13 cellular contexts compared by ENCODE assay signal in the genomic region with DNA sequence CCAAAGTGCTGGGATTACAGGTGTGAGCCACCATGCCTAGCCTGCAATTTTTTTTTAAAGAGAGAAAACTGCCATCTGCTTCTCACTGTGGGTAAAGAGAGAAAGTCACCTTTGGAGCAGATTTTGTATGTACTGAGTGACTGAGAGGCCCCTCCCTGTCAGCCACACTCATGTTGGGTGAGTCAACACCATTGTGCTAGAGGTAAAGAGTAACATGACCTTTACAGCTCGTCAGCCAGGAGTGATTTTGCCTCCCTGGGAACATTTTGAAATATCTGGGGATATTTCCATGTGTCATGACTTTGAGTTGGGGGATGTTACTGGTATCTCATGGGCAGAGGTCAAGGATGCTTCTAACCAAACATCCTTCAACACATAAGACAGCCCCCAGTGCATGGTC.
A peak's percentile ranks its signal among the peaks of the same experiment; 100 is the strongest.
DNase-seq lines count a peak whose midpoint lies in the region; ATAC-seq, FAIRE-seq and TF ChIP-seq lines count a peak whose summit lies in the region.
"Had no signal": no experiment of that assay in that cellular context is flagged by ENCODE, and none has a peak within 500 bp of the region (broad histone marks: within the 10 kb centered on the region; RNA-seq: fewer than 3 reads in every experiment).

No MANE protein-coding gene starts in this region.

- no peaks in the 10 kb centered on the region for H3K36me3 ChIP-seq in heart left ventricle
- no peaks in the 10 kb centered on the region for H3K36me3 ChIP-seq in adrenal gland (replicated peaks in 1 of 2)
- H3K36me3 ChIP-seq: Peyer's patch had no signal

- DNase-seq in A549 (ENCODE audit: low read depth in 1 of 2, low spot score in 1 of 2) (peak; percentile 45 to 86), HT1080 (ENCODE audit: low read depth) (peak; percentile 52), RPMI7951 (ENCODE audit: low read depth) (peak; percentile 8), kidney tubule cell (ENCODE audit: low spot score) (peak; percentile 86), COLO829 (ENCODE audit: low spot score) (no peak), NCI-H82 (lab: John Stamatoyannopoulos, UW) (no peak), heart left ventricle (no peak), adrenal gland (no peak)
- DNase-seq: activated CD4-positive, alpha-beta T cell treated with anti-CD3 and anti-CD28 coated beads, Interleukin-2, amount 10 ng/mL, durations not matched to agents 7 days and 5 days; activated T-cell treated with anti-CD3 and anti-CD28 coated beads, Interleukin-2, amount 50 U/mL, for 72 hours; Karpas-422; Peyer's patch had no signal

- no peak for TF ChIP-seq RAD21 in A549 (conservative IDR thresholded peaks at IDR 0.05 in 1 of 2, IDR thresholded peaks at IDR 0.05 in 1 of 2)

- TF ChIP-seq POLR2A in A549 (IDR thresholded peaks at IDR 0.05; ENCODE audit: low read length): no peak
- no peak for TF ChIP-seq POLR2A in heart left ventricle (IDR thresholded peaks at IDR 0.05)
- no peak for TF ChIP-seq POLR2A in adrenal gland (IDR thresholded peaks at IDR 0.05)

- TF ChIP-seq CTCF in A549 (IDR thresholded peaks at IDR 0.05): no peak
- no peak for TF ChIP-seq CTCF in heart left ventricle (IDR thresholded peaks at IDR 0.05)
- no peak for TF ChIP-seq CTCF in adrenal gland (IDR thresholded peaks at IDR 0.05)

- CTCF ChIA-PET in A549 (lab: Yijun Ruan, JAX): interaction anchor here (0.9 to 19.1 kb wide), 5 partner anchors 15 to 640 kb away, joined by 3 to 287 read pairs (median 6); no protein-coding TSS in a partner anchor

- ATAC-seq in A549: peak; percentile 67 to 80
- no peak for ATAC-seq in heart left ventricle

- no peak for FAIRE-seq in A549 (lab: Jason Lieb, UNC)
- FAIRE-seq: astrocyte had no signal

- H3K9me3 ChIP-seq in A549 (0 out of 3 replicates have a peak, but pooled peaks cover 3% of the 10 kb centered on the region), heart left ventricle (peaks cover 0 to 8% (median 0%) of the 10 kb centered on the region in 12 donors), adrenal gland (replicated peaks in 1 of 3) (no peaks in the 10 kb centered on the region)
- H3K9me3 ChIP-seq: Peyer's patch had no signal

- no peak overlapping the region for H3K4me3 ChIP-seq in A549
- H3K4me3 ChIP-seq in heart left ventricle: no peak overlapping the region
- H3K4me3 ChIP-seq in adrenal gland: no peak overlapping the region
- H3K4me3 ChIP-seq: Peyer's patch had no signal

- 0% methylated on average over 1 of the region's 1 CpG for WGBS in A549 (ENCODE audit: missing lambda C conversion rate)
- WGBS in heart left ventricle, 4 donors: 40 to 45% (median 42%) methylated on average over 1 of the region's 1 CpG
- WGBS in adrenal gland, 4 donors: 10 to 22% (median 19%) methylated on average over 1 of the region's 1 CpG; no CpG with 5 or more reads in 1 of the 4 donors

- intact Hi-C loops in heart left ventricle (cut with DNase I): loop anchor here in 1 of 10 donors (5.0 kb wide), 1 partner anchor 641 kb away; no protein-coding TSS in a partner anchor
- intact Hi-C loops in adrenal gland (cut with DNase I): no loop called here

- POLR2A ChIA-PET in A549 (lab: Yijun Ruan, JAX): no interaction called here

- peak; percentile 43 to 66; a peak in 2 of 5 replicates for TF ChIP-seq EP300 in A549 (IDR thresholded peaks at IDR 0.05)

- peaks cover 0 to 24% (median 0%) of the 10 kb centered on the region in 9 donors for H3K27me3 ChIP-seq in heart left ventricle
- H3K27me3 ChIP-seq in adrenal gland: no peaks in the 10 kb centered on the region
- H3K27me3 ChIP-seq: Peyer's patch had no signal

- H3K4me2 ChIP-seq in A549: peak overlapping the region; percentile 47

- H3K4me1 ChIP-seq in A549 (peaks cover 29% of the 10 kb centered on the region), heart left ventricle (no peaks in the 10 kb centered on the region), adrenal gland (replicated peaks in 1 of 2) (no peaks in the 10 kb centered on the region)
- H3K4me1 ChIP-seq: Peyer's patch had no signal

- H3K27ac ChIP-seq in A549 (peak overlapping the region; percentile 76 to 79), heart left ventricle (no peak overlapping the region), adrenal gland (no peak overlapping the region)
- H3K27ac ChIP-seq: Peyer's patch had no signal

TF ChIP-seq in A549, 52 proteins besides CTCF, POLR2A, EP300 and RAD21 (continues in another document):
- TF ChIP-seq MYC (IDR thresholded peaks at IDR 0.05; ENCODE audit: borderline replicate concordance, low read length): no peak
- no peak for TF ChIP-seq CHD4 (IDR thresholded peaks at IDR 0.05; ENCODE audit: borderline replicate concordance)
- peak in 1 of 2 experiments; percentile 49; a peak in 1 of 5 replicates for TF ChIP-seq JUN (IDR thresholded peaks at IDR 0.05)
- no peak for TF ChIP-seq NR3C1 (IDR thresholded peaks at IDR 0.05)
- TF ChIP-seq SREBF2 (IDR thresholded peaks at IDR 0.05): no peak
- no peak for TF ChIP-seq HEYL (CRISPR knock-in tag; IDR thresholded peaks at IDR 0.05)
- no peak for TF ChIP-seq CBX2 (IDR thresholded peaks at IDR 0.05; ENCODE audit: borderline replicate concordance, low read depth)
- no peak for TF ChIP-seq KDM5A (IDR thresholded peaks at IDR 0.05)
- TF ChIP-seq, protein P1, sequence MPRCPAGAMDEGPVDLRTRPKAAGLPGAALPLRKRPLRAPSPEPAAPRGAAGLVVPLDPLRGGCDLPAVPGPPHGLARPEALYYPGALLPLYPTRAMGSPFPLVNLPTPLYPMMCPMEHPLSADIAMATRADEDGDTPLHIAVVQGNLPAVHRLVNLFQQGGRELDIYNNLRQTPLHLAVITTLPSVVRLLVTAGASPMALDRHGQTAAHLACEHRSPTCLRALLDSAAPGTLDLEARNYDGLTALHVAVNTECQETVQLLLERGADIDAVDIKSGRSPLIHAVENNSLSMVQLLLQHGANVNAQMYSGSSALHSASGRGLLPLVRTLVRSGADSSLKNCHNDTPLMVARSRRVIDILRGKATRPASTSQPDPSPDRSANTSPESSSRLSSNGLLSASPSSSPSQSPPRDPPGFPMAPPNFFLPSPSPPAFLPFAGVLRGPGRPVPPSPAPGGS (IDR thresholded peaks at IDR 0.05): 0 out of 3 replicates have a peak, but pooled peaks have one; percentile 29
- TF ChIP-seq, protein P2, sequence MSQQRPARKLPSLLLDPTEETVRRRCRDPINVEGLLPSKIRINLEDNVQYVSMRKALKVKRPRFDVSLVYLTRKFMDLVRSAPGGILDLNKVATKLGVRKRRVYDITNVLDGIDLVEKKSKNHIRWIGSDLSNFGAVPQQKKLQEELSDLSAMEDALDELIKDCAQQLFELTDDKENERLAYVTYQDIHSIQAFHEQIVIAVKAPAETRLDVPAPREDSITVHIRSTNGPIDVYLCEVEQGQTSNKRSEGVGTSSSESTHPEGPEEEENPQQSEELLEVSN (IDR thresholded peaks at IDR 0.05; ENCODE audit: borderline replicate concordance, low read depth): no peak
- TF ChIP-seq RCOR1 (IDR thresholded peaks at IDR 0.05; ENCODE audit: low read depth, low read length): no peak
- peak; percentile 71; the same call in 1 of the 2 replicates for TF ChIP-seq JUNB (IDR thresholded peaks at IDR 0.05)
- TF ChIP-seq HDAC2 (IDR thresholded peaks at IDR 0.05): no peak
- TF ChIP-seq, protein P3, sequence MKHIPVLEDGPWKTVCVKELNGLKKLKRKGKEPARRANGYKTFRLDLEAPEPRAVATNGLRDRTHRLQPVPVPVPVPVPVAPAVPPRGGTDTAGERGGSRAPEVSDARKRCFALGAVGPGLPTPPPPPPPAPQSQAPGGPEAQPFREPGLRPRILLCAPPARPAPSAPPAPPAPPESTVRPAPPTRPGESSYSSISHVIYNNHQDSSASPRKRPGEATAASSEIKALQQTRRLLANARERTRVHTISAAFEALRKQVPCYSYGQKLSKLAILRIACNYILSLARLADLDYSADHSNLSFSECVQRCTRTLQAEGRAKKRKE (CRISPR knock-in tag; IDR thresholded peaks at IDR 0.05; ENCODE audit: low read depth): no peak
- TF ChIP-seq FOXS1 (CRISPR knock-in tag; IDR thresholded peaks at IDR 0.05): no peak
- no peak for TF ChIP-seq GATA3 (IDR thresholded peaks at IDR 0.05; ENCODE audit: borderline replicate concordance)
- TF ChIP-seq RARB (CRISPR knock-in tag; IDR thresholded peaks at IDR 0.05): no peak
- peak; percentile 74 for TF ChIP-seq FOSL2 (IDR thresholded peaks at IDR 0.05)
- peak; percentile 67 for TF ChIP-seq FOSL2 (CRISPR knock-in tag; IDR thresholded peaks at IDR 0.05)
- TF ChIP-seq CBX8 (IDR thresholded peaks at IDR 0.05): no peak
- TF ChIP-seq, protein P4, sequence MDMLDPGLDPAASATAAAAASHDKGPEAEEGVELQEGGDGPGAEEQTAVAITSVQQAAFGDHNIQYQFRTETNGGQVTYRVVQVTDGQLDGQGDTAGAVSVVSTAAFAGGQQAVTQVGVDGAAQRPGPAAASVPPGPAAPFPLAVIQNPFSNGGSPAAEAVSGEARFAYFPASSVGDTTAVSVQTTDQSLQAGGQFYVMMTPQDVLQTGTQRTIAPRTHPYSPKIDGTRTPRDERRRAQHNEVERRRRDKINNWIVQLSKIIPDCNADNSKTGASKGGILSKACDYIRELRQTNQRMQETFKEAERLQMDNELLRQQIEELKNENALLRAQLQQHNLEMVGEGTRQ (IDR thresholded peaks at IDR 0.05): no peak
- TF ChIP-seq SMC3 (IDR thresholded peaks at IDR 0.05): no peak
- no peak for TF ChIP-seq HOXA7 (CRISPR knock-in tag; IDR thresholded peaks at IDR 0.05)
- TF ChIP-seq, protein P5, sequence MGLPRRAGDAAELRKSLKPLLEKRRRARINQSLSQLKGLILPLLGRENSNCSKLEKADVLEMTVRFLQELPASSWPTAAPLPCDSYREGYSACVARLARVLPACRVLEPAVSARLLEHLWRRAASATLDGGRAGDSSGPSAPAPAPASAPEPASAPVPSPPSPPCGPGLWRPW (IDR thresholded peaks at IDR 0.05): peak; percentile 44; the same call in 1 of the 2 replicates
- TF ChIP-seq ZSCAN20 (CRISPR knock-in tag; IDR thresholded peaks at IDR 0.05): no peak
- TF ChIP-seq MAFK (IDR thresholded peaks at IDR 0.05; ENCODE audit: partially characterized antibody): peak; percentile 21
- TF ChIP-seq ZNF302 (CRISPR knock-in tag; IDR thresholded peaks at IDR 0.05): no peak

Comparison
In these comparisons a context has a peak if more than half of its experiments do, and no peak if none do; other contexts are left out.
1. ATAC-seq: peak in A549 (2 of 2); none in heart left ventricle (0 of 4).
2. DNase-seq: peak in A549 (2 of 2), HT1080 (single experiment), RPMI7951 (single experiment) and kidney tubule cell (single experiment); none in COLO829 (single experiment), NCI-H82 (single experiment), heart left ventricle (0 of 5) and adrenal gland (0 of 7).
3. H3K27ac ChIP-seq: peak in A549 (2 of 2); none in heart left ventricle (0 of 12) and adrenal gland (0 of 5).